ENCODE assay signal across 8 cellular contexts in the genomic region with DNA sequence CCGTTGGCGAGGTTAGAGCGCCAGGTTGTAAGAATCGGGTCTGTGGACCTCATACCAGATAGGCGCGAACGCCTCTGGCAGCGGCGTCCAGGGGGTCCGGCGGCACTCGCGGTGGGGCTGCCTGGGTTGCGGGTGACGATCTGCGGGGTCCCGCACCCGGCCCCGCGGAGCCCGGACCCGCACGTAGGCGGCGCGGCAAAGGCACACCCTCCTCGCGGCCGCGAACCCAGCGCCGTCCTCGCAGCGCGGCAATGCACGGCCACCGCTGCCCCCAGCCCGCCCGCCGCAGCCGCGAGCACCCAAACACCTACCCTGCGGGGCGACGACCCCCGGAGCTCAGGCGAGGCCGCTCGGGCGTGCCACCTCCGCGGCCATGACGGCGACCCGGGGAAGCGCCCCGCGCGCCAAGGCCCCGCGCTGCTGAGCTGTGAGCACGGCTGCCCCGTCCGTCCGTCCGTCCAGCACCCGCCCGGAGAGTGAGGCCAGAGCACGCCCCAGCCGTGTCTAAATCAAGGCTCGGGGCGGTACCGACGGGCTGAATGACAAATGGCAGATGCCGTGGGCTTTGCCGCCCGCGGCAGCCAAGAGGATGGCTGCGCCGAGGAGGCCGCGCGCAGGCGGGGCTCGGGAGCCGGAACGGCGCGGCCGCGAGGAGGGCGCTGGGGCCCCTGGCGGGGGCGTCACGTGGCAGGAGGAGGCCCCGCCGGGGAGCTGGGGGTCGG. TPM values are rescaled to one million over a fixed set of nuclear protein-coding genes. Genes with fewer than 3 reads are reported as not detected.
DNase-seq lines count a peak whose midpoint lies in the region; ATAC-seq, FAIRE-seq and TF ChIP-seq lines count a peak whose summit lies in the region.

A gene with protein sequence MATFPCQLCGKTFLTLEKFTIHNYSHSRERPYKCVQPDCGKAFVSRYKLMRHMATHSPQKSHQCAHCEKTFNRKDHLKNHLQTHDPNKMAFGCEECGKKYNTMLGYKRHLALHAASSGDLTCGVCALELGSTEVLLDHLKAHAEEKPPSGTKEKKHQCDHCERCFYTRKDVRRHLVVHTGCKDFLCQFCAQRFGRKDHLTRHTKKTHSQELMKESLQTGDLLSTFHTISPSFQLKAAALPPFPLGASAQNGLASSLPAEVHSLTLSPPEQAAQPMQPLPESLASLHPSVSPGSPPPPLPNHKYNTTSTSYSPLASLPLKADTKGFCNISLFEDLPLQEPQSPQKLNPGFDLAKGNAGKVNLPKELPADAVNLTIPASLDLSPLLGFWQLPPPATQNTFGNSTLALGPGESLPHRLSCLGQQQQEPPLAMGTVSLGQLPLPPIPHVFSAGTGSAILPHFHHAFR (minus strand): TSS at position 481 of the 722 bp plus-strand sequence. CDS start 60,123 bp downstream, outside the sequence.

- BruUV-seq in endothelial cell of umbilical vein (replicated peaks; lab: Mats Ljungman, UMichigan) = TSS peak; percentile 36

- intact Hi-C loops in CD4-positive, alpha-beta T cell (cut with DNase I, micrococcal nuclease) = no loop called here
- intact Hi-C loops in endothelial cell of umbilical vein (cut with micrococcal nuclease) (loop anchor here (2.0 kb wide), 1 partner anchor 165 kb away; a partner anchor contains a TSS), testis (cut with DNase I; ENCODE audit: low total_unique reads) (no loop called here)

- no peak within 1 kb of the TSS for H3K27ac ChIP-seq in CD4-positive, alpha-beta T cell (ENCODE audit: low read depth, low read length)
- H3K27ac ChIP-seq in endothelial cell of umbilical vein (ENCODE audit: insufficient read depth, low read depth, low read length) = peak within 1 kb of the TSS; percentile 8
- H3K27ac ChIP-seq in testis = peak within 1 kb of the TSS; percentile 65 to 85

- peaks cover 10% of the 10 kb centered on the region for H3K4me1 Mint-ChIP-seq in CD4-positive, alpha-beta T cell (ENCODE audit: low read depth)
- H3K4me1 Mint-ChIP-seq in WTC11 = peaks cover 5% of the 10 kb centered on the region; the same call in 1 of the 2 replicates

- CTCF ChIA-PET in CD4-positive, alpha-beta T cell (lab: Charles Lee) = interaction anchor here (1.1 kb wide), 1 partner anchor 68 kb away, joined by 4 read pairs; no protein-coding TSS in a partner anchor
- CTCF ChIA-PET in WTC11 (lab: Charles Lee) = interaction anchor here (0.5 to 2.7 kb wide), 4 partner anchors 66 to 83 kb away, joined by 3 to 20 read pairs (median 7); no protein-coding TSS in a partner anchor
- CTCF ChIA-PET in endothelial cell of umbilical vein (lab: Charles Lee) = interaction anchor here (1.3 to 2.7 kb wide), 3 partner anchors 68 to 437 kb away, joined by 3 to 18 read pairs (median 4); no protein-coding TSS in a partner anchor

- no peaks in the 10 kb centered on the region for H3K9me3 ChIP-seq in CD4-positive, alpha-beta T cell (ENCODE audit: control insufficient read depth, low read length)
- H3K9me3 ChIP-seq in endothelial cell of umbilical vein (replicated peaks; ENCODE audit: control insufficient read depth, insufficient read depth, low read length) (no peaks in the 10 kb centered on the region), mononuclear cell (ENCODE audit: low read depth, low read length) (no peaks in the 10 kb centered on the region), testis (no peaks in the 10 kb centered on the region)

- ATAC-seq in CD4-positive, alpha-beta T cell (ENCODE audit: poor library complexity) = peak; percentile 55
- peak; percentile 66 for ATAC-seq in GM19397 (IDR thresholded peaks at IDR 0.05; ENCODE audit: unreplicated experiment)
- peak; percentile 85 for ATAC-seq in WTC11

- no peaks in the 10 kb centered on the region for H3K36me3 Mint-ChIP-seq in CD4-positive, alpha-beta T cell (ENCODE audit: low read depth)
- H3K36me3 Mint-ChIP-seq in WTC11 = peaks cover 6% of the 10 kb centered on the region

- H3K4me1 ChIP-seq in endothelial cell of umbilical vein (ENCODE audit: control insufficient read depth, extremely low read depth, insufficient read depth, low read length) (peaks cover 3% of the 10 kb centered on the region), mononuclear cell (ENCODE audit: insufficient read depth, low read length) (peaks cover 15% of the 10 kb centered on the region), testis (no peaks in the 10 kb centered on the region)

- H3K4me2 ChIP-seq in endothelial cell of umbilical vein (ENCODE audit: insufficient read depth, low read length) = peak within 1 kb of the TSS; percentile 87

- H3K27me3 ChIP-seq in CD4-positive, alpha-beta T cell (ENCODE audit: control insufficient read depth, insufficient read depth, low read length) = peaks cover 6% of the 10 kb centered on the region
- peaks cover 4 to 5% of the 10 kb centered on the region in 2 experiments for H3K27me3 ChIP-seq in endothelial cell of umbilical vein (ENCODE audit: control insufficient read depth in 2 of 2, insufficient read depth in 2 of 2, low read length in 2 of 2)
- H3K27me3 ChIP-seq in mononuclear cell (ENCODE audit: insufficient read depth, low read length) = no peaks in the 10 kb centered on the region
- H3K27me3 ChIP-seq in testis = no peaks in the 10 kb centered on the region

- no peaks in the 10 kb centered on the region for H4K20me1 ChIP-seq in endothelial cell of umbilical vein (replicated peaks; ENCODE audit: control insufficient read depth, extremely low read depth, insufficient read depth, low read length)

- no peaks in the 10 kb centered on the region for H3K9me3 Mint-ChIP-seq in CD4-positive, alpha-beta T cell
- H3K9me3 Mint-ChIP-seq in WTC11 = peaks cover 21% of the 10 kb centered on the region

- peak; percentile 72 for TF ChIP-seq POLR2A in endothelial cell of umbilical vein (IDR thresholded peaks at IDR 0.05; ENCODE audit: low read depth, low read length)
- TF ChIP-seq POLR2A in testis (IDR thresholded peaks at IDR 0.05) = no peak

- peaks cover 44% of the 10 kb centered on the region for H3K27me3 Mint-ChIP-seq in CD4-positive, alpha-beta T cell
- H3K27me3 Mint-ChIP-seq in WTC11 (ENCODE audit: low read depth) = peaks cover 82% of the 10 kb centered on the region

- no peaks in the 10 kb centered on the region for H3K9me1 ChIP-seq in endothelial cell of umbilical vein (replicated peaks; ENCODE audit: control insufficient read depth, extremely low read depth, insufficient read depth, low read length)

- peaks cover 2% of the 10 kb centered on the region for H3K79me2 ChIP-seq in endothelial cell of umbilical vein (ENCODE audit: control insufficient read depth, insufficient read depth, low read length)

- peak within 1 kb of the TSS; percentile 63 to 90 (median 66) for H3K4me3 ChIP-seq in endothelial cell of umbilical vein (replicated peaks in 1 of 3; ENCODE audit: insufficient read depth in 1 of 3, low read depth in 1 of 3, low read length in 3 of 3)
- peak within 1 kb of the TSS; percentile 39 for H3K4me3 ChIP-seq in mononuclear cell (ENCODE audit: low read length)
- peak within 1 kb of the TSS; percentile 59 to 63 for H3K4me3 ChIP-seq in testis

- H3K27ac Mint-ChIP-seq in CD4-positive, alpha-beta T cell = no peak within 1 kb of the TSS
- H3K27ac Mint-ChIP-seq in WTC11 = no peak within 1 kb of the TSS

- POLR2A ChIA-PET in CD4-positive, alpha-beta T cell (lab: Charles Lee) = interaction anchor here (0.6 to 1.4 kb wide), 3 partner anchors 57 to 743 kb away, joined by 3 to 6 read pairs (median 4); no protein-coding TSS in a partner anchor
- POLR2A ChIA-PET in WTC11 (lab: Charles Lee) (no interaction called here), endothelial cell of umbilical vein (lab: Charles Lee) (no interaction called here)

- peak within 1 kb of the TSS; percentile 58 for H3K9ac ChIP-seq in endothelial cell of umbilical vein (replicated peaks; ENCODE audit: extremely low read depth, insufficient read depth, low read length)

- no peak for TF ChIP-seq CTCF in CD4-positive, alpha-beta T cell (IDR thresholded peaks at IDR 0.05)
- no peak for TF ChIP-seq CTCF in WTC11 (IDR thresholded peaks at IDR 0.05)
- TF ChIP-seq CTCF in endothelial cell of umbilical vein (IDR thresholded peaks at IDR 0.05; ENCODE audit: extremely low read depth in 1 of 2, insufficient read depth in 1 of 2, low read depth in 1 of 2, low read length in 2 of 2) = no peak
- no peak for TF ChIP-seq CTCF in testis (IDR thresholded peaks at IDR 0.05)

- no peaks in the 10 kb centered on the region for H3K36me3 ChIP-seq in endothelial cell of umbilical vein (ENCODE audit: control insufficient read depth in 2 of 2, extremely low read depth in 1 of 2, insufficient read depth in 2 of 2, low read length in 2 of 2)
- H3K36me3 ChIP-seq in testis (ENCODE audit: low read depth, missing control alignments) = no peaks in the 10 kb centered on the region

- H2AFZ ChIP-seq in endothelial cell of umbilical vein (ENCODE audit: low read depth, low read length) = peak within 1 kb of the TSS; percentile 33

- DNase-seq in CD4-positive, alpha-beta T cell = peak in 1 of 10 experiments; percentile 4
- peak; percentile 26 for DNase-seq in HS-5 (ENCODE audit: low read depth)
- peak; percentile 32 for DNase-seq in WTC11 (ENCODE audit: low spot score)
- peak; percentile 57 for DNase-seq in endothelial cell of umbilical vein (ENCODE audit: low read depth, low spot score)
- DNase-seq in testis = peak; percentile 76
- no peak for DNase-seq in 8988T

- dilution Hi-C loops in endothelial cell of umbilical vein (cut with MboI; ENCODE audit: extremely low pct_ligation_motif_present, low sequenced_read_pairs) = no loop called here

- WGBS in testis, 2 donors = 31 to 70% methylated on average over 26 to 58 of the region's 98 CpGs

- peak; percentile 48 for FAIRE-seq in endothelial cell of umbilical vein (lab: Jason Lieb, UNC)

- H3K4me3 Mint-ChIP-seq in CD4-positive, alpha-beta T cell = peak within 1 kb of the TSS; percentile 78
- H3K4me3 Mint-ChIP-seq in WTC11 = peak within 1 kb of the TSS; percentile 62

TF ChIP-seq in WTC11, 78 proteins besides CTCF, POLR2A, EP300 and RAD21 (continues in another document):
- no peak for TF ChIP-seq PRRX2 (CRISPR knock-in tag; IDR thresholded peaks at IDR 0.05)
- TF ChIP-seq NFE2L1 (CRISPR knock-in tag; IDR thresholded peaks at IDR 0.05) = no peak

TF ChIP-seq in endothelial cell of umbilical vein, 7 proteins besides CTCF, POLR2A, EP300 and RAD21 (continues in another document):
- no peak for TF ChIP-seq EZH2 (IDR thresholded peaks at IDR 0.05; ENCODE audit: borderline replicate concordance, low read depth, low read length, severe bottlenecking)

RNA-seq across cellular contexts. Expression of the gene that starts here (rescaled TPM):
- total RNA-seq in CD4-positive, alpha-beta T cell = 1 to 10 TPM; 1.0 to 1.1 TPM
- total RNA-seq in WTC11 (2021) (1.6 to 1.9 TPM (median 1.7 TPM) in 3 replicates), endothelial cell of umbilical vein (40.0 and 40.4 TPM in 2 replicates), mononuclear cell (3.3 TPM), testis (10 to 100 TPM; 16.2 to 31.3 TPM)
- polyA plus RNA-seq in endothelial cell of umbilical vein (20.9 and 23.1 TPM in 2 replicates), testis (ENCODE audit: insufficient read depth, low read depth, low replicate concordance) (17.4 TPM)
- polyA plus RNA-seq in endothelial cell of umbilical vein (2011; cell fraction: cytosol; rRNA removed) = 25.1 and 26.6 TPM in 2 replicates
- 79.6 and 84.9 TPM in 2 replicates for polyA plus RNA-seq in endothelial cell of umbilical vein (2011; cell fraction: nucleus; rRNA removed)
- 19.9 and 27.5 TPM in 2 replicates for polyA plus RNA-seq in endothelial cell of umbilical vein (2012)
- polyA minus RNA-seq in endothelial cell of umbilical vein = 16.7 and 31.4 TPM in 2 replicates
- polyA minus RNA-seq in endothelial cell of umbilical vein (2011; cell fraction: cytosol; rRNA and poly(A)+ RNA removed) = 1.2 TPM
- polyA minus RNA-seq in endothelial cell of umbilical vein (2011; cell fraction: nucleus; rRNA and poly(A)+ RNA removed) = 29.5 and 41.3 TPM in 2 replicates
